ENCODE assay signal across 6 cellular contexts in genomic region chr1:63101336-63101735, GRCh38.
"Had no signal": no experiment of that assay in that cellular context is flagged by ENCODE, and none has a peak within 500 bp of the region (broad histone marks: within the 10 kb centered on the region; RNA-seq: fewer than 3 reads in every experiment).

No MANE protein-coding gene starts in this region.

- H3K9me3 ChIP-seq: HAP-1 had no signal

- H3K36me3 ChIP-seq: HAP-1 had no signal

- H3K27ac ChIP-seq: GM23248, HL-60 had no signal

- H3K4me3 ChIP-seq: GM23248, HAP-1 had no signal

- DNase-seq: GM23248, GOT3, H7, HFFc6 had no signal
